In the genomic region with DNA sequence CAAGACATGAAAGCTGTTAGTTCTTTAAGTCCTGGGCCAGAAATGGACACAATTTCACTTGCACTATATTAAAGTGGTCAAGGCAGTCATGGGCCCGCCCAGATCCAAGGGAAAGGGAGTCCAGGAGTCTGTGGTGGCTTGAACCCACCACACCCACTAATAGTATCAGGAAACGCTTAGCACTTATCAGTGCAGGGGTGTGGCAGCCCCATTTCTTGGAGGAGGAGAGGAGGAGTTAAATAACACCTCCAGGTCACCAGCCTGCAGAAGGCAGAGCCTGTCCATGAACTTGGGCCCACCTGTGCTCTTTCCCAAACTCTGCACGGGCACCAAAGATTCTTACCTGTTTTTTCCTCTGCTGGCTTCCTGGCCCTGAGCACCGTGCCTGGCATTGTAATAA, we compare ENCODE assay signal across 34 cellular contexts. TPM values are rescaled to one million over a fixed set of nuclear protein-coding genes. Genes with fewer than 3 reads are reported as not detected.
DNase-seq lines count a peak whose midpoint lies in the region; ATAC-seq and TF ChIP-seq lines count a peak whose summit lies in the region.
"Had no signal": no experiment of that assay in that cellular context is flagged by ENCODE, and none has a peak within 500 bp of the region (broad histone marks: within the 10 kb centered on the region; RNA-seq: fewer than 3 reads in every experiment).

No MANE protein-coding gene starts in this region.

- H3K36me3 ChIP-seq in PC-9 (ENCODE audit: low read depth) (no peaks in the 10 kb centered on the region), esophagus (ENCODE audit: control insufficient read depth in 2 of 2, insufficient read depth in 2 of 2, low read length in 1 of 2) (no peaks in the 10 kb centered on the region), mucosa of stomach (ENCODE audit: control insufficient read depth, insufficient read depth, low read length) (no peaks in the 10 kb centered on the region)
- H3K36me3 ChIP-seq: MG63, SJSA1 had no signal

- intact Hi-C loops in Calu3 (cut with micrococcal nuclease; ENCODE audit: unreplicated experiment): loop anchor here (5.0 kb wide), 1 partner anchor 59 kb away; no protein-coding TSS in a partner anchor
- intact Hi-C loops in PC-9 (cut with micrococcal nuclease; ENCODE audit: unreplicated experiment): loop anchor here (5.0 kb wide), 1 partner anchor 59 kb away; no protein-coding TSS in a partner anchor
- intact Hi-C loops in natural killer cell (cut with micrococcal nuclease): loop anchor here (5.0 kb wide), 1 partner anchor 41 kb away; a partner anchor contains a TSS

- H3K9me3 Mint-ChIP-seq in Calu3 (ENCODE audit: low read depth, unreplicated experiment) (no peaks in the 10 kb centered on the region), natural killer cell (no peaks in the 10 kb centered on the region)
- H3K9me3 Mint-ChIP-seq: activated CD8-positive, alpha-beta T cell treated with anti-CD3 and anti-CD28 coated beads for 36 hours; activated naive CD8-positive, alpha-beta T cell treated with anti-CD3 and anti-CD28 coated beads for 36 hours; CD8-positive, alpha-beta T cell; natural killer cell treated with Interleukin-12 subunit alpha and Interleukin-12 subunit beta and Interleukin-15 and Interleukin-18, amount 100 ng/mL, for 72 hours had no signal

- H3K27me3 ChIP-seq in PC-9 (ENCODE audit: insufficient read depth, low read depth) (no peaks in the 10 kb centered on the region), esophagus (ENCODE audit: control insufficient read depth in 1 of 2, insufficient read depth in 2 of 2, low read length in 2 of 2) (no peaks in the 10 kb centered on the region), mucosa of stomach (ENCODE audit: control insufficient read depth, insufficient read depth, low read length) (no peaks in the 10 kb centered on the region)
- H3K27me3 ChIP-seq: MG63, SJSA1 had no signal

- CTCF ChIA-PET in Calu3 (lab: Charles Lee) (interaction anchor here (0.6 to 1.0 kb wide), 4 partner anchors 23 to 88 kb away, joined by 3 to 4 read pairs (median 4); no protein-coding TSS in a partner anchor), PC-9 (lab: Charles Lee) (interaction anchor here (1.3 kb wide), 1 partner anchor 60 kb away, joined by 4 read pairs; no protein-coding TSS in a partner anchor)

- WGBS in esophagus, 2 donors: 53 to 76% methylated on average over 4 of the region's 4 CpGs

- no peaks in the 10 kb centered on the region for H3K27me3 Mint-ChIP-seq in Calu3 (ENCODE audit: unreplicated experiment)
- H3K27me3 Mint-ChIP-seq in natural killer cell (ENCODE audit: low read depth in 2 of 2): peaks cover 0 to 3% of the 10 kb centered on the region in 2 donors
- H3K27me3 Mint-ChIP-seq: activated CD8-positive, alpha-beta T cell treated with anti-CD3 and anti-CD28 coated beads for 36 hours; activated naive CD8-positive, alpha-beta T cell treated with anti-CD3 and anti-CD28 coated beads for 36 hours; natural killer cell treated with Interleukin-12 subunit alpha and Interleukin-12 subunit beta and Interleukin-15 and Interleukin-18, amount 100 ng/mL, for 72 hours had no signal

- POLR2A ChIA-PET in PC-9 (lab: Charles Lee; ENCODE audit: unreplicated experiment): interaction anchor here (0.6 kb wide), 1 partner anchor 17 kb away, joined by 7 read pairs; a partner anchor contains a TSS

- peak overlapping the region; percentile 50 for H3K9ac ChIP-seq in mucosa of stomach (ENCODE audit: low read length)

- H3F3A ChIP-seq in PC-9 (ENCODE audit: insufficient read depth, low read depth): peaks cover 16% of the 10 kb centered on the region; the same call in 1 of the 2 replicates

- H4K20me1 ChIP-seq in PC-9 (ENCODE audit: insufficient read depth): no peaks in the 10 kb centered on the region

- peak overlapping the region; percentile 25; the same call in 1 of the 2 replicates for H3K4me2 ChIP-seq in PC-9

- H3K4me1 ChIP-seq in PC-9 (replicated peaks; ENCODE audit: insufficient read depth): peaks cover 32% of the 10 kb centered on the region
- peaks cover 3% of the 10 kb centered on the region in 2 donors for H3K4me1 ChIP-seq in esophagus (ENCODE audit: control insufficient read depth in 2 of 2, insufficient read depth in 2 of 2, low read length in 1 of 2)
- H3K4me1 ChIP-seq in mucosa of stomach (ENCODE audit: control insufficient read depth, insufficient read depth, low read length): peaks cover 49% of the 10 kb centered on the region

- peak overlapping the region; percentile 49 for H3K27ac ChIP-seq in PC-9
- H3K27ac ChIP-seq in esophagus (ENCODE audit: low read depth in 2 of 2, low read length in 1 of 2): peak overlapping the region; percentile 42 to 61
- H3K27ac ChIP-seq: epithelial cell of prostate, SJSA1 had no signal

- H2AFZ ChIP-seq in PC-9: no peak overlapping the region

- no peak overlapping the region for H3K27ac Mint-ChIP-seq in Calu3 (ENCODE audit: unreplicated experiment)
- no peak overlapping the region for H3K27ac Mint-ChIP-seq in natural killer cell
- H3K27ac Mint-ChIP-seq: activated CD8-positive, alpha-beta T cell treated with anti-CD3 and anti-CD28 coated beads for 36 hours; activated naive CD8-positive, alpha-beta T cell treated with anti-CD3 and anti-CD28 coated beads for 36 hours; CD8-positive, alpha-beta T cell; natural killer cell treated with Interleukin-12 subunit alpha and Interleukin-12 subunit beta and Interleukin-15 and Interleukin-18, amount 100 ng/mL, for 72 hours had no signal

- H3K4me3 ChIP-seq in PC-9 (no peak overlapping the region), esophagus (ENCODE audit: low read depth in 1 of 2, low read length in 2 of 2) (no peak overlapping the region), mucosa of stomach (ENCODE audit: low read length) (no peak overlapping the region)
- H3K4me3 ChIP-seq: MG63, SJSA1, skin epidermis had no signal

- BruUV-seq in Calu3 (replicated peaks; lab: Mats Ljungman, UMichigan): no TSS peak
- no TSS peak for BruUV-seq in PC-9 (replicated peaks; lab: Mats Ljungman, UMichigan)

- H3K9me2 ChIP-seq in PC-9 (ENCODE audit: insufficient read depth): no peaks in the 10 kb centered on the region

- H3K9me3 ChIP-seq in PC-9 (ENCODE audit: insufficient read depth, low read depth): no peaks in the 10 kb centered on the region
- no peaks in the 10 kb centered on the region for H3K9me3 ChIP-seq in esophagus (ENCODE audit: control insufficient read depth in 2 of 2, insufficient read depth in 1 of 2, low read depth in 1 of 2, low read length in 1 of 2)
- H3K9me3 ChIP-seq in mucosa of stomach (ENCODE audit: control insufficient read depth, low read length): no peaks in the 10 kb centered on the region
- H3K9me3 ChIP-seq: MG63, SJSA1 had no signal

- H3K4me1 Mint-ChIP-seq in Calu3 (ENCODE audit: low read depth, unreplicated experiment): peaks cover 25% of the 10 kb centered on the region
- peaks cover 7 to 8% of the 10 kb centered on the region in 2 donors for H3K4me1 Mint-ChIP-seq in natural killer cell

- H3K36me3 Mint-ChIP-seq in Calu3 (ENCODE audit: insufficient read depth, unreplicated experiment) (peaks cover 5% of the 10 kb centered on the region), natural killer cell (no peaks in the 10 kb centered on the region)
- H3K36me3 Mint-ChIP-seq: activated naive CD8-positive, alpha-beta T cell treated with anti-CD3 and anti-CD28 coated beads for 36 hours; CD8-positive, alpha-beta T cell; natural killer cell treated with Interleukin-12 subunit alpha and Interleukin-12 subunit beta and Interleukin-15 and Interleukin-18, amount 100 ng/mL, for 72 hours had no signal

- TF ChIP-seq CTCF in Calu3 (IDR thresholded peaks at IDR 0.05; ENCODE audit: unreplicated experiment) (no peak), PC-9 (conservative IDR thresholded peaks at IDR 0.05) (no peak), natural killer cell (IDR thresholded peaks at IDR 0.05) (no peak)

- no peak for ATAC-seq in natural killer cell
- ATAC-seq: activated CD8-positive, alpha-beta T cell treated with anti-CD3 and anti-CD28 coated beads for 36 hours; CD8-positive, alpha-beta T cell; natural killer cell treated with Interleukin-12 subunit alpha and Interleukin-12 subunit beta and Interleukin-15 and Interleukin-18, amount 100 ng/mL, for 72 hours had no signal

- H3K79me2 ChIP-seq in PC-9 (ENCODE audit: low read depth): no peaks in the 10 kb centered on the region

- H3K4me3 Mint-ChIP-seq in Calu3 (ENCODE audit: low read depth, unreplicated experiment): no peak overlapping the region
- no peak overlapping the region for H3K4me3 Mint-ChIP-seq in natural killer cell
- H3K4me3 Mint-ChIP-seq: activated CD8-positive, alpha-beta T cell treated with anti-CD3 and anti-CD28 coated beads for 36 hours; activated naive CD8-positive, alpha-beta T cell treated with anti-CD3 and anti-CD28 coated beads for 36 hours; CD8-positive, alpha-beta T cell; natural killer cell treated with Interleukin-12 subunit alpha and Interleukin-12 subunit beta and Interleukin-15 and Interleukin-18, amount 100 ng/mL, for 72 hours had no signal

- DNase-seq in Calu3 (peak; percentile 55), PC-9 (peak; percentile 59 to 66), middle frontal gyrus (ENCODE audit: extremely low spot score, low spot score) (no peak), hepatic stellate cell (ENCODE audit: low spot score) (no peak), HPDE6-E6E7 (ENCODE audit: extremely low spot score) (no peak), natural killer cell (no peak)
- DNase-seq: activated CD8-positive, alpha-beta T cell treated with anti-CD3 and anti-CD28 coated beads for 36 hours; activated naive CD8-positive, alpha-beta T cell treated with anti-CD3 and anti-CD28 coated beads for 36 hours; CD8-positive, alpha-beta T cell; central memory CD4-positive, alpha-beta T cell; foreskin fibroblast; head of caudate nucleus; KBM-7; mammary epithelial cell; MG63; NCI-H1417; NCI-H2081 treated with DMSO at 0.1 percent for 48 hours; NCI-H345; NCI-H748 treated with DMSO at 0.1 percent for 48 hours; stimulated activated CD4-positive, alpha-beta T cell treated with anti-CD3 and anti-CD28 coated beads, Interleukin-1b, Interleukin-23, amount 100 ng/mL, for 48 hours; stimulated activated CD8-positive, alpha-beta memory T cell treated with anti-CD3 and anti-CD28 coated beads, Interleukin-4, amount 100 ng/mL, for 48 hours; T-helper 1 cell; trophoblast cell had no signal

RNA-seq across cellular contexts. Expression of a gene that starts 5.4 kb away (rescaled TPM):
- total RNA-seq in Calu3 (2022): 0.57 and 0.66 TPM in 2 replicates
- 2.9 and 7.4 TPM in 2 replicates for total RNA-seq in PC-9 (2021)
- under 1 TPM; 0.25 to 0.39 TPM for polyA plus RNA-seq in esophagus
- total RNA-seq in natural killer cell: 1 to 10 TPM; 1.3 to 3.4 (median 2.1) TPM
- total RNA-seq: HT-29, RPMI7951, SJSA1 had no signal

RNA-seq across cellular contexts. Expression of a gene that starts 17.6 kb away (rescaled TPM):
- total RNA-seq in Calu3 (2022): 8.7 and 10.4 TPM in 2 replicates
- total RNA-seq in PC-9 (2021): 8.7 and 9.6 TPM in 2 replicates
- 10 to 100 TPM; 34.5 to 51.8 TPM for polyA plus RNA-seq in esophagus
- not detected for total RNA-seq in natural killer cell
- total RNA-seq: activated CD8-positive, alpha-beta T cell treated with anti-CD3 and anti-CD28 coated beads for 36 hours; activated naive CD8-positive, alpha-beta T cell treated with anti-CD3 and anti-CD28 coated beads for 36 hours; astrocyte; CD8-positive, alpha-beta T cell; H4; natural killer cell treated with Interleukin-12 subunit alpha and Interleukin-12 subunit beta and Interleukin-15 and Interleukin-18, amount 100 ng/mL, for 72 hours; osteocyte; RPMI7951; SJSA1 had no signal

RNA-seq across cellular contexts. Expression of a gene that starts 32.2 kb away (rescaled TPM):
- total RNA-seq in Calu3 (2022) (2.1 and 5.1 TPM in 2 replicates), PC-9 (2021) (11.0 and 12.2 TPM in 2 replicates), natural killer cell (10 to 100 TPM in 2 of 3 donors, 1 to 10 TPM in 1; 9.2 to 11.9 (median 11.0) TPM)
- polyA plus RNA-seq in esophagus: 10 to 100 TPM in 1 of 2 donors, 1 to 10 TPM in 1; 6.8 to 12.7 TPM
- total RNA-seq: SJSA1 had no signal

RNA-seq across cellular contexts. Expression of a gene that starts 41.0 kb away (rescaled TPM):
- total RNA-seq in Calu3 (2022) (4.3 and 4.9 TPM in 2 replicates), PC-9 (2021) (48.2 and 48.6 TPM in 2 replicates), natural killer cell (10 to 100 TPM; 16.4 to 31.2 (median 24.3) TPM)
- polyA plus RNA-seq in esophagus: 10 to 100 TPM in 1 of 2 donors, 1 to 10 TPM in 1; 8.9 to 13.3 TPM

RNA-seq across cellular contexts. Expression of a gene that starts 41.3 kb away (rescaled TPM):
- 1.7 TPM in 2 replicates for total RNA-seq in Calu3 (2022)
- 2.6 and 3.9 TPM in 2 replicates for total RNA-seq in PC-9 (2021)
- 1 to 10 TPM in 1 of 2 donors, under 1 TPM in 1; 0.96 to 1.6 TPM for polyA plus RNA-seq in esophagus
- 1 to 10 TPM in 1 of 3 donors, under 1 TPM in 2; 0.56 to 1.2 (median 0.98) TPM for total RNA-seq in natural killer cell

Comparison
In these comparisons a context has a peak if more than half of its experiments do, and no peak if none do; other contexts are left out.
1. DNase-seq: peak in Calu3 (single experiment) and PC-9 (2 of 2); none in middle frontal gyrus (single experiment), hepatic stellate cell (single experiment), HPDE6-E6E7 (single experiment) and natural killer cell (single experiment).